In genomic region chr7:92246363-92247101, GRCh38 we compare ENCODE assay signal across 8 cellular contexts. TPM values are rescaled to one million over a fixed set of nuclear protein-coding genes. Genes with fewer than 3 reads are reported as not detected.
DNase-seq lines count a peak whose midpoint lies in the region; ATAC-seq, FAIRE-seq and TF ChIP-seq lines count a peak whose summit lies in the region.

No MANE protein-coding gene starts in this region.

- no peak for FAIRE-seq in D721Med (lab: Jason Lieb, UNC)

- peaks cover 8% of the 10 kb centered on the region; the same call in 1 of the 2 replicates for H3K4me1 ChIP-seq in BE2C
- H3K4me1 ChIP-seq in osteoblast (ENCODE audit: insufficient read depth, low read length): peaks cover 19% of the 10 kb centered on the region

- peak overlapping the region; percentile 87 for H3K4me3 Mint-ChIP-seq in activated naive CD4-positive, alpha-beta T cell treated with anti-CD3 and anti-CD28 coated beads, Interleukin-2, amount 50 U/mL, for 24 hours
- peak overlapping the region; percentile 99 for H3K4me3 Mint-ChIP-seq in glutamatergic neuron (ENCODE audit: unreplicated experiment)

- ATAC-seq in GM18520 (IDR thresholded peaks at IDR 0.05; ENCODE audit: unreplicated experiment): peak; percentile 19
- ATAC-seq in HG02973 (IDR thresholded peaks at IDR 0.05; ENCODE audit: unreplicated experiment): peak; percentile 27

- TF ChIP-seq CTCF in BE2C (IDR thresholded peaks at IDR 0.05; ENCODE audit: low read depth, low read length) (no peak), glutamatergic neuron (IDR thresholded peaks at IDR 0.05; ENCODE audit: partially characterized antibody, unreplicated experiment) (no peak), osteoblast (IDR thresholded peaks at IDR 0.05; ENCODE audit: extremely low read depth, low read depth, low read length) (no peak), D721Med (IDR thresholded peaks at IDR 0.05; ENCODE audit: insufficient read depth, missing control alignments) (no peak)

- H3K36me3 ChIP-seq in BE2C (no peaks in the 10 kb centered on the region; the same call in 1 of the 2 replicates), osteoblast (ENCODE audit: insufficient read depth, low read length) (peaks cover 2% of the 10 kb centered on the region)

- no peaks in the 10 kb centered on the region for H3K9me3 ChIP-seq in BE2C
- H3K9me3 ChIP-seq in osteoblast (ENCODE audit: low read depth, low read length): no peaks in the 10 kb centered on the region

- DNase-seq in BE2C (peak; percentile 31), NCI-H2227 treated with DMSO at 0.1 percent for 48 hours (lab: John Stamatoyannopoulos, UW) (peak; percentile 65), glutamatergic neuron (peak; percentile 34), osteoblast (ENCODE audit: insufficient read length, low spot score, missing footprints) (peak; percentile 88), D721Med (ENCODE audit: insufficient read length, low spot score) (no peak)

- H2AFZ ChIP-seq in osteoblast (ENCODE audit: low read length): peak overlapping the region; percentile 100

- H3K27me3 Mint-ChIP-seq in activated naive CD4-positive, alpha-beta T cell treated with anti-CD3 and anti-CD28 coated beads, Interleukin-2, amount 50 U/mL, for 24 hours: no peaks in the 10 kb centered on the region
- H3K27me3 Mint-ChIP-seq in glutamatergic neuron (ENCODE audit: unreplicated experiment): peaks cover 9% of the 10 kb centered on the region

- no peaks in the 10 kb centered on the region for H3K27me3 ChIP-seq in BE2C
- H3K27me3 ChIP-seq in osteoblast (ENCODE audit: insufficient read depth, low read length): no peaks in the 10 kb centered on the region

- H3K27ac Mint-ChIP-seq in activated naive CD4-positive, alpha-beta T cell treated with anti-CD3 and anti-CD28 coated beads, Interleukin-2, amount 50 U/mL, for 24 hours: peak overlapping the region; percentile 89
- peak overlapping the region; percentile 97 for H3K27ac Mint-ChIP-seq in glutamatergic neuron (ENCODE audit: unreplicated experiment)

- H3K36me3 Mint-ChIP-seq in activated naive CD4-positive, alpha-beta T cell treated with anti-CD3 and anti-CD28 coated beads, Interleukin-2, amount 50 U/mL, for 24 hours: peaks cover 3% of the 10 kb centered on the region
- H3K36me3 Mint-ChIP-seq in glutamatergic neuron (ENCODE audit: unreplicated experiment): no peaks in the 10 kb centered on the region

- peaks cover 47% of the 10 kb centered on the region for H3K4me1 Mint-ChIP-seq in activated naive CD4-positive, alpha-beta T cell treated with anti-CD3 and anti-CD28 coated beads, Interleukin-2, amount 50 U/mL, for 24 hours
- H3K4me1 Mint-ChIP-seq in glutamatergic neuron (ENCODE audit: low read depth, unreplicated experiment): peaks cover 18% of the 10 kb centered on the region

- peaks cover 87% of the 10 kb centered on the region for H3K79me2 ChIP-seq in osteoblast (ENCODE audit: insufficient read depth, low read length)

- H3K4me3 ChIP-seq in BE2C (ENCODE audit: low read depth, low read length): peak overlapping the region; percentile 94
- H3K4me3 ChIP-seq in osteoblast (ENCODE audit: insufficient read depth, low read length): peak overlapping the region; percentile 95

- peaks cover 20% of the 10 kb centered on the region for H4K20me1 ChIP-seq in osteoblast (ENCODE audit: insufficient read depth, low read length)

- no peaks in the 10 kb centered on the region for H3K9me3 Mint-ChIP-seq in activated naive CD4-positive, alpha-beta T cell treated with anti-CD3 and anti-CD28 coated beads, Interleukin-2, amount 50 U/mL, for 24 hours
- peaks cover 12% of the 10 kb centered on the region for H3K9me3 Mint-ChIP-seq in glutamatergic neuron (ENCODE audit: unreplicated experiment)

- H3K4me2 ChIP-seq in osteoblast (ENCODE audit: insufficient read depth, low read length): peak overlapping the region; percentile 76

- peak overlapping the region; percentile 86 for H3K27ac ChIP-seq in osteoblast (ENCODE audit: low read depth, low read length)

RNA-seq across cellular contexts. Expression of gene ANKIB1, which starts 0.8 kb away (rescaled TPM):
- polyA plus RNA-seq in BE2C (2012; ENCODE audit: insufficient read depth, insufficient read length, low read depth): 16.3 TPM
- total RNA-seq in glutamatergic neuron (ENCODE audit: unreplicated experiment): 77.7 TPM
- total RNA-seq in osteoblast: 93.7 and 98.1 TPM in 2 replicates

RNA-seq across cellular contexts. Expression of gene KRIT1, which starts 0.8 kb away (rescaled TPM):
- polyA plus RNA-seq in BE2C (2012; ENCODE audit: insufficient read depth, insufficient read length, low read depth): 35.6 TPM
- total RNA-seq in glutamatergic neuron (ENCODE audit: unreplicated experiment) (37.8 TPM), osteoblast (47.8 and 55.7 TPM in 2 replicates)
